Comparison of ENCODE assay signal across 20 cellular contexts in the genomic region with DNA sequence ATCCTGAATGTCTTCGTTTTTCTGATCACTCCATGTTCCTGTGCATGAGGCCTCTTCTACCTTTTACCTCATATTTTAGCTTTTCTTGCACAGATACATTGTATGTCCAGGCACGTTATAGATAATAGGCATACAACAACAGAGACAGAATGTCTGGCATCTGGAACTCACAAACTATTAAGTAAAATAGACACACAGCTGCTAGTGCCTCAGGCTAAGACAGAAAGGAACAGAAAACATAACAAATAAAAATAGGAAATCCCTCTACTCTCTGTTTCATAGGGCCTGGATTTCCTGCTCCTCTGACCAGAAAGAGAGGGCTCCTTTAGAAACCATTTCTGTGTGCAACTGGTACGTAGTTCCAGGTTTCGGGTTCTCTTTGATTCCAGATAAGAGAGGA.
"Had no signal": no experiment of that assay in that cellular context is flagged by ENCODE, and none has a peak within 500 bp of the region (broad histone marks: within the 10 kb centered on the region; RNA-seq: fewer than 3 reads in every experiment).

No MANE protein-coding gene starts in this region.

- H3K27ac ChIP-seq: cardiac muscle cell, left ventricle myocardium inferior, prostate gland, right atrium auricular region had no signal

- H3K4me3 ChIP-seq: cardiac muscle cell, left ventricle myocardium inferior, prostate gland, right atrium auricular region, tibial nerve had no signal

- H3K27me3 ChIP-seq: cardiac muscle cell, right atrium auricular region, tibial nerve had no signal

- H3K4me1 ChIP-seq: left ventricle myocardium inferior, prostate gland, right atrium auricular region had no signal

- H3K36me3 ChIP-seq: cardiac muscle cell, left ventricle myocardium inferior, prostate gland, right atrium auricular region, tibial nerve had no signal

- DNase-seq: activated CD4-positive, alpha-beta T cell treated with anti-CD3 and anti-CD28 coated beads, Interleukin-2, amount 10 ng/mL, durations not matched to agents 7 days and 5 days; activated CD8-positive, alpha-beta memory T cell treated with anti-CD3 and anti-CD28 coated beads, Interleukin-2, amount 50 U/mL, for 4 hours; activated CD8-positive, alpha-beta T cell treated with anti-CD3 and anti-CD28 coated beads, Interleukin-2, amount 10 ng/mL, durations not matched to agents 7 days and 5 days; activated gamma-delta T cell; activated T-cell treated with anti-CD3 and anti-CD28 coated beads, Interleukin-2, amount 50 U/mL, for 72 hours; effector memory CD8-positive, alpha-beta T cell; foreskin fibroblast; glutamatergic neuron; left ventricle myocardium inferior; mesenchymal stem cell; naive thymus-derived CD4-positive, alpha-beta T cell; stimulated activated CD4-positive, alpha-beta T cell treated with anti-CD3 and anti-CD28 coated beads, Interleukin-2, amount 100 ng/mL, for 24 hours; stimulated activated naive CD4-positive, alpha-beta T cell treated with Interleukin-2 at 50 U/mL for 16 hours; substantia nigra; T-helper 1 cell; T-helper 9 cell had no signal

- H3K9me3 ChIP-seq: left ventricle myocardium inferior, prostate gland, right atrium auricular region, tibial nerve had no signal
